Comparison of ENCODE assay signal across 1 cellular context in the genomic region with DNA sequence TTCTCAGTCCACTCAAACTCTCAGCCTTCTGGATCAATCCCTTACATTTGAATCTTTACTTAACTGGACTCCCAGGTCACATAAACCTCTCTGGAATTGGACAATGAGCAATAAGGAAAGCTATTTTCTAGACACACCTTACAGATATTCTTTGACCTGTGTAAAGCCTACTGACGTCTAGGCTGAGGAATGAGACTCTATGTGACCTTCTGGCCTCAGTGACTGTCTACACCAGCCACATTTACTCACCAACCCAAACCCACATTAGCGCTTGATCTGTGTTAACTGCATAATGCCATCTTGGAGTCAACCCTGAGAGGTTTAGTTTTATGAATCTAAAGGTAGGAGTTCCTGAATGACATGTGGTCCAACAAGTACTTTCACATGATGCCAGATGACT.
TF ChIP-seq lines count a peak whose summit lies in the region.

No MANE protein-coding gene starts in this region.

TF ChIP-seq in GM23338, 12 proteins besides CTCF, POLR2A, EP300 and RAD21 (continued from another document):
- TF ChIP-seq, protein P1, sequence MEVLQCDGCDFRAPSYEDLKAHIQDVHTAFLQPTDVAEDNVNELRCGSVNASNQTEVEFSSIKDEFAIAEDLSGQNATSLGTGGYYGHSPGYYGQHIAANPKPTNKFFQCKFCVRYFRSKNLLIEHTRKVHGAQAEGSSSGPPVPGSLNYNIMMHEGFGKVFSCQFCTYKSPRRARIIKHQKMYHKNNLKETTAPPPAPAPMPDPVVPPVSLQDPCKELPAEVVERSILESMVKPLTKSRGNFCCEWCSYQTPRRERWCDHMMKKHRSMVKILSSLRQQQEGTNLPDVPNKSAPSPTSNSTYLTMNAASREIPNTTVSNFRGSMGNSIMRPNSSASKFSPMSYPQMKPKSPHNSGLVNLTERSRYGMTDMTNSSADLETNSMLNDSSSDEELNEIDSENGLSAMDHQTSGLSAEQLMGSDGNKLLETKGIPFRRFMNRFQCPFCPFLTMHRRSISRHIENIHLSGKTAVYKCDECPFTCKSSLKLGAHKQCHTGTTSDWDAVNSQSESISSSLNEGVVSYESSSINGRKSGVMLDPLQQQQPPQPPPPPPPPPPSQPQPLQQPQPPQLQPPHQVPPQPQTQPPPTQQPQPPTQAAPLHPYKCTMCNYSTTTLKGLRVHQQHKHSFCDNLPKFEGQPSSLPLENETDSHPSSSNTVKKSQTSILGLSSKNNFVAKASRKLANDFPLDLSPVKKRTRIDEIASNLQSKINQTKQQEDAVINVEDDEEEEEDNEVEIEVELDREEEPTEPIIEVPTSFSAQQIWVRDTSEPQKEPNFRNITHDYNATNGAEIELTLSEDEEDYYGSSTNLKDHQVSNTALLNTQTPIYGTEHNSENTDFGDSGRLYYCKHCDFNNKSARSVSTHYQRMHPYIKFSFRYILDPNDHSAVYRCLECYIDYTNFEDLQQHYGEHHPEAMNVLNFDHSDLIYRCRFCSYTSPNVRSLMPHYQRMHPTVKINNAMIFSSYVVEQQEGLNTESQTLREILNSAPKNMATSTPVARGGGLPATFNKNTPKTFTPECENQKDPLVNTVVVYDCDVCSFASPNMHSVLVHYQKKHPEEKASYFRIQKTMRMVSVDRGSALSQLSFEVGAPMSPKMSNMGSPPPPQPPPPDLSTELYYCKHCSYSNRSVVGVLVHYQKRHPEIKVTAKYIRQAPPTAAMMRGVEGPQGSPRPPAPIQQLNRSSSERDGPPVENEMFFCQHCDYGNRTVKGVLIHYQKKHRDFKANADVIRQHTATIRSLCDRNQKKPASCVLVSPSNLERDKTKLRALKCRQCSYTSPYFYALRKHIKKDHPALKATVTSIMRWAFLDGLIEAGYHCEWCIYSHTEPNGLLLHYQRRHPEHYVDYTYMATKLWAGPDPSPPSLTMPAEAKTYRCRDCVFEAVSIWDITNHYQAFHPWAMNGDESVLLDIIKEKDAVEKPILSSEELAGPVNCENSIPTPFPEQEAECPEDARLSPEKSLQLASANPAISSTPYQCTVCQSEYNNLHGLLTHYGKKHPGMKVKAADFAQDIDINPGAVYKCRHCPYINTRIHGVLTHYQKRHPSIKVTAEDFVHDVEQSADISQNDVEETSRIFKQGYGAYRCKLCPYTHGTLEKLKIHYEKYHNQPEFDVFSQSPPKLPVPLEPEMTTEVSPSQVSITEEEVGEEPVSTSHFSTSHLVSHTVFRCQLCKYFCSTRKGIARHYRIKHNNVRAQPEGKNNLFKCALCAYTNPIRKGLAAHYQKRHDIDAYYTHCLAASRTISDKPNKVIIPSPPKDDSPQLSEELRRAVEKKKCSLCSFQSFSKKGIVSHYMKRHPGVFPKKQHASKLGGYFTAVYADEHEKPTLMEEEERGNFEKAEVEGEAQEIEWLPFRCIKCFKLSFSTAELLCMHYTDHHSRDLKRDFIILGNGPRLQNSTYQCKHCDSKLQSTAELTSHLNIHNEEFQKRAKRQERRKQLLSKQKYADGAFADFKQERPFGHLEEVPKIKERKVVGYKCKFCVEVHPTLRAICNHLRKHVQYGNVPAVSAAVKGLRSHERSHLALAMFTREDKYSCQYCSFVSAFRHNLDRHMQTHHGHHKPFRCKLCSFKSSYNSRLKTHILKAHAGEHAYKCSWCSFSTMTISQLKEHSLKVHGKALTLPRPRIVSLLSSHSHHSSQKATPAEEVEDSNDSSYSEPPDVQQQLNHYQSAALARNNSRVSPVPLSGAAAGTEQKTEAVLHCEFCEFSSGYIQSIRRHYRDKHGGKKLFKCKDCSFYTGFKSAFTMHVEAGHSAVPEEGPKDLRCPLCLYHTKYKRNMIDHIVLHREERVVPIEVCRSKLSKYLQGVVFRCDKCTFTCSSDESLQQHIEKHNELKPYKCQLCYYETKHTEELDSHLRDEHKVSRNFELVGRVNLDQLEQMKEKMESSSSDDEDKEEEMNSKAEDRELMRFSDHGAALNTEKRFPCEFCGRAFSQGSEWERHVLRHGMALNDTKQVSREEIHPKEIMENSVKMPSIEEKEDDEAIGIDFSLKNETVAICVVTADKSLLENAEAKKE (CRISPR knock-in tag; IDR thresholded peaks at IDR 0.05), result no peak
